ENCODE assay signal across 8 cellular contexts in genomic region chr1:231040019-231040799, GRCh38. TPM values are rescaled to one million over a fixed set of nuclear protein-coding genes. Genes with fewer than 3 reads are reported as not detected.
DNase-seq lines count a peak whose midpoint lies in the region; ATAC-seq and TF ChIP-seq lines count a peak whose summit lies in the region.

Gene FAM89A (minus strand): TSS chr1:231040254. CDS start chr1:231040211, 43 bp downstream.

- H3K36me3 ChIP-seq in heart right ventricle (no peaks in the 10 kb centered on the region), psoas muscle (ENCODE audit: insufficient read depth in 1 of 2, low read depth in 1 of 2) (no peaks in the 10 kb centered on the region)

- H3K4me3 Mint-ChIP-seq in activated naive CD4-positive, alpha-beta T cell treated with anti-CD3 and anti-CD28 coated beads, Interleukin-2, amount 50 U/mL, for 24 hours = peak within 1 kb of the TSS; percentile 83

- H3K36me3 Mint-ChIP-seq in activated naive CD4-positive, alpha-beta T cell treated with anti-CD3 and anti-CD28 coated beads, Interleukin-2, amount 50 U/mL, for 24 hours = no peaks in the 10 kb centered on the region

- H3K9me3 ChIP-seq in heart right ventricle = peaks cover 0 to 18% (median 7%) of the 10 kb centered on the region in 11 donors
- no peaks in the 10 kb centered on the region for H3K9me3 ChIP-seq in psoas muscle

- no peak for TF ChIP-seq CTCF in heart right ventricle (IDR thresholded peaks at IDR 0.05)
- no peak for TF ChIP-seq CTCF in psoas muscle (IDR thresholded peaks at IDR 0.05)

- H3K4me1 Mint-ChIP-seq in activated naive CD4-positive, alpha-beta T cell treated with anti-CD3 and anti-CD28 coated beads, Interleukin-2, amount 50 U/mL, for 24 hours = peaks cover 44% of the 10 kb centered on the region

- H3K27me3 ChIP-seq in heart right ventricle (peaks cover 0 to 32% (median 7%) of the 10 kb centered on the region in 7 donors), psoas muscle (ENCODE audit: insufficient read depth in 3 of 3, low read length in 2 of 3) (peaks cover 0 to 57% (median 21%) of the 10 kb centered on the region in 3 donors)

- H3K4me3 ChIP-seq in heart right ventricle (peak within 1 kb of the TSS; percentile 44 to 93 (median 80)), psoas muscle (peak within 1 kb of the TSS; percentile 77)

- DNase-seq in NCI-H524 (lab: John Stamatoyannopoulos, UW) (peak; percentile 10 to 42), NCI-H524 treated with DMSO at 0.1 percent for 48 hours (lab: John Stamatoyannopoulos, UW) (no peak), SKM-1 (lab: John Stamatoyannopoulos, UW; ENCODE audit: unreplicated experiment) (peak; percentile 17), heart right ventricle (peak; percentile 67 to 72), psoas muscle (peak; percentile 75 to 76), ureter (ENCODE audit: low spot score) (peak; percentile 64)

- peaks cover 2 to 38% (median 22%) of the 10 kb centered on the region in 9 donors for H3K4me1 ChIP-seq in heart right ventricle
- H3K4me1 ChIP-seq in psoas muscle = no peaks in the 10 kb centered on the region

- H3K9me3 Mint-ChIP-seq in activated naive CD4-positive, alpha-beta T cell treated with anti-CD3 and anti-CD28 coated beads, Interleukin-2, amount 50 U/mL, for 24 hours = no peaks in the 10 kb centered on the region

- ATAC-seq in HG02973 (IDR thresholded peaks at IDR 0.05; ENCODE audit: unreplicated experiment) = peak; percentile 65
- peak; percentile 70 to 87 (median 84) for ATAC-seq in heart right ventricle
- peak; percentile 46 to 82 (median 72) for ATAC-seq in psoas muscle

- H3K27ac ChIP-seq in heart right ventricle (peak within 1 kb of the TSS in 9 of 10 donors; percentile 37 to 89 (median 79)), psoas muscle (peak within 1 kb of the TSS; percentile 46)

- H3K27ac Mint-ChIP-seq in activated naive CD4-positive, alpha-beta T cell treated with anti-CD3 and anti-CD28 coated beads, Interleukin-2, amount 50 U/mL, for 24 hours = peak within 1 kb of the TSS; percentile 79

- 2 to 3% methylated on average over 43 to 82 of the region's 82 CpGs for WGBS in heart right ventricle, 2 donors
- 2% methylated on average over 27 to 78 of the region's 82 CpGs for WGBS in psoas muscle, 3 donors

- intact Hi-C loops in heart right ventricle (cut with DNase I) (loop anchor here in 1 of 10 donors (2.0 kb wide), 1 partner anchor 21 kb away; no protein-coding TSS in a partner anchor), psoas muscle (cut with DNase I) (no loop called here)

- H3K27me3 Mint-ChIP-seq in activated naive CD4-positive, alpha-beta T cell treated with anti-CD3 and anti-CD28 coated beads, Interleukin-2, amount 50 U/mL, for 24 hours = no peaks in the 10 kb centered on the region

RNA-seq across cellular contexts. Expression of gene FAM89A, which starts in this region (rescaled TPM):
- total RNA-seq in heart right ventricle = 10 to 100 TPM in 1 of 10 donors, 1 to 10 TPM in 9; 4.1 to 14.3 (median 5.3) TPM
- polyA plus RNA-seq in heart right ventricle = 1 to 10 TPM; 4.8 to 9.9 TPM
- 1 to 10 TPM; 2.7 to 6.3 (median 4.6) TPM for total RNA-seq in psoas muscle
- polyA plus RNA-seq in psoas muscle = 1 to 10 TPM; 2.9 to 5.1 (median 4.2) TPM
- 11.3 TPM for total RNA-seq in ureter
